15 cellular contexts compared by ENCODE assay signal in genomic region chr7:44394636-44395035, GRCh38.
DNase-seq lines count a peak whose midpoint lies in the region; TF ChIP-seq lines count a peak whose summit lies in the region.
"Had no signal": no experiment of that assay in that cellular context is flagged by ENCODE, and none has a peak within 500 bp of the region (broad histone marks: within the 10 kb centered on the region; RNA-seq: fewer than 3 reads in every experiment).

No MANE protein-coding gene starts in this region.

- peaks cover 1% of the 10 kb centered on the region; the same call in 1 of the 2 replicates for H3K27me3 Mint-ChIP-seq in H9 (ENCODE audit: low read depth)
- H3K27me3 Mint-ChIP-seq: CD4-positive, CD25-positive, alpha-beta regulatory T cell had no signal

- no peaks in the 10 kb centered on the region for H3K23me2 ChIP-seq in H9 (ENCODE audit: insufficient read length, low read depth, low read length, poor library complexity, severe bottlenecking)

- no peak for TF ChIP-seq EP300 in tibial nerve (IDR thresholded peaks at IDR 0.05)

- H3K4ac ChIP-seq in H9 (ENCODE audit: low read depth, low read length) (no peak overlapping the region), mesenchymal stem cell (ENCODE audit: low read depth in 1 of 2, low read length in 2 of 2) (no peak overlapping the region)

- TF ChIP-seq CTCF in H9 (conservative IDR thresholded peaks at IDR 0.05) (no peak), tibial nerve (IDR thresholded peaks at IDR 0.05) (no peak)

- no peak overlapping the region for H2BK20ac ChIP-seq in H9 (ENCODE audit: low read depth, low read length, poor library complexity, severe bottlenecking)

- H3K36me3 ChIP-seq in mesenchymal stem cell (ENCODE audit: control insufficient read depth in 1 of 2, insufficient read depth in 2 of 2, low read depth in 1 of 2, low read length in 2 of 2) (peaks cover 54 to 66% of the 10 kb centered on the region in 2 experiments), tibial nerve (peaks cover 0 to 66% (median 2%) of the 10 kb centered on the region in 3 donors)

- no peak overlapping the region for H3K4me3 Mint-ChIP-seq in H9
- H3K4me3 Mint-ChIP-seq: CD4-positive, CD25-positive, alpha-beta regulatory T cell had no signal

- H2AFZ ChIP-seq in H9 (ENCODE audit: low read length) (no peak overlapping the region), mesenchymal stem cell (ENCODE audit: low read depth, low read length) (no peak overlapping the region)

- H4K20me1 ChIP-seq in H9 (ENCODE audit: control insufficient read depth, insufficient read depth, insufficient read length) = no peaks in the 10 kb centered on the region

- no peak overlapping the region for H4K8ac ChIP-seq in H9 (replicated peaks; ENCODE audit: insufficient read length, low read depth, low read length)
- no peak overlapping the region for H4K8ac ChIP-seq in mesenchymal stem cell (ENCODE audit: low read length)

- no peak overlapping the region for H3T11ph ChIP-seq in H9 (ENCODE audit: low read length)

- no peak overlapping the region for H4K91ac ChIP-seq in H9 (ENCODE audit: insufficient read length, low read depth, low read length)
- H4K91ac ChIP-seq in mesenchymal stem cell (ENCODE audit: low read length) = no peak overlapping the region

- H2BK12ac ChIP-seq in H9 (ENCODE audit: insufficient read length, low read depth, low read length) (no peak overlapping the region), mesenchymal stem cell (ENCODE audit: low read length in 2 of 2) (no peak overlapping the region)

- H2BK120ac ChIP-seq in H9 (ENCODE audit: low read depth, low read length, poor library complexity, severe bottlenecking) (no peak overlapping the region), mesenchymal stem cell (ENCODE audit: low read depth, low read length) (no peak overlapping the region)

- no peak overlapping the region for H3K27ac ChIP-seq in H9 (ENCODE audit: insufficient read length, low read depth, low read length)
- H3K27ac ChIP-seq in mesenchymal stem cell (ENCODE audit: low read length, poor library complexity, severe bottlenecking) = no peak overlapping the region
- H3K27ac ChIP-seq in tibial nerve = no peak overlapping the region
- H3K27ac ChIP-seq: Peyer's patch had no signal

- no peak overlapping the region; the same call in 1 of the 2 replicates for H3K14ac ChIP-seq in H9 (ENCODE audit: insufficient read depth, low read length)
- H3K14ac ChIP-seq in mesenchymal stem cell (ENCODE audit: low read length in 2 of 2) = no peak overlapping the region

- no peak overlapping the region for H2BK15ac ChIP-seq in H9 (ENCODE audit: low read depth, low read length)
- no peak overlapping the region for H2BK15ac ChIP-seq in mesenchymal stem cell (ENCODE audit: low read depth, poor library complexity, severe bottlenecking)

- H3K9ac ChIP-seq in H9 (ENCODE audit: extremely low read depth, insufficient read length, low read length) = no peak overlapping the region
- H3K9ac ChIP-seq in mesenchymal stem cell (ENCODE audit: low read length) = no peak overlapping the region

- H3K56ac ChIP-seq in H9 (ENCODE audit: insufficient read length, low read depth, low read length) = no peak overlapping the region

- no peaks in the 10 kb centered on the region for H3K9me3 Mint-ChIP-seq in H9
- H3K9me3 Mint-ChIP-seq: CD4-positive, CD25-positive, alpha-beta regulatory T cell had no signal

- H3K4me2 ChIP-seq in H9 (ENCODE audit: insufficient read depth, insufficient read length, low read length) = no peak overlapping the region
- no peak overlapping the region for H3K4me2 ChIP-seq in mesenchymal stem cell (ENCODE audit: low read length, poor library complexity, severe bottlenecking)

- H3K27ac Mint-ChIP-seq in H9 = no peak overlapping the region

- H3K79me2 ChIP-seq in H9 (ENCODE audit: insufficient read depth, low read length) = no peaks in the 10 kb centered on the region

- H3K4me3 ChIP-seq in mesenchymal stem cell (ENCODE audit: insufficient read depth in 1 of 2, low read depth in 1 of 2, low read length in 2 of 2) = no peak overlapping the region
- H3K4me3 ChIP-seq in tibial nerve = no peak overlapping the region
- H3K4me3 ChIP-seq: Peyer's patch had no signal

- no peak overlapping the region for H2AK5ac ChIP-seq in H9 (ENCODE audit: insufficient read length, low read length)
- peak overlapping the region; percentile 57 for H2AK5ac ChIP-seq in mesenchymal stem cell (ENCODE audit: low read length, severe bottlenecking)

- TF ChIP-seq POLR2A in tibial nerve (IDR thresholded peaks at IDR 0.05) = no peak

- WGBS in H9 (ENCODE audit: extremely low coverage, insufficient read length, low lambda C conversion rate) = no CpG with 5 or more reads among the region's 2 CpGs
- 100% methylated on average over 2 of the region's 2 CpGs for WGBS in mesenchymal stem cell
- 83 to 92% methylated on average over 2 of the region's 2 CpGs for WGBS in tibial nerve, 2 donors

- DNase-seq in NCI-H345 (lab: John Stamatoyannopoulos, UW) = peak; percentile 50
- no peak for DNase-seq in NCI-H345 treated with DMSO at 0.1 percent for 48 hours (lab: John Stamatoyannopoulos, UW; ENCODE audit: unreplicated experiment)
- DNase-seq in H9 = peak; percentile 3
- peak; percentile 91 for DNase-seq in SHP77 treated with DMSO at 0.1 percent for 48 hours (lab: John Stamatoyannopoulos, UW)
- DNase-seq in mesenchymal stem cell = no peak
- DNase-seq in activated CD4-positive, alpha-beta T cell treated with anti-CD3 and anti-CD28 coated beads for 1 hour = no peak
- DNase-seq in NCI-H2029 treated with DMSO at 0.1 percent for 48 hours (lab: John Stamatoyannopoulos, UW) = no peak
- no peak for DNase-seq in tibial nerve (ENCODE audit: low spot score in 2 of 2)
- DNase-seq: CD4-positive, CD25-positive, alpha-beta regulatory T cell; GOT3; KBM-7; NCI-H446; NCI-H82; Peyer's patch; SIG-M5 had no signal

- H3K27me3 ChIP-seq in H9 (ENCODE audit: insufficient read depth, low read length) (no peaks in the 10 kb centered on the region), mesenchymal stem cell (ENCODE audit: control insufficient read depth in 1 of 2, insufficient read depth in 1 of 2, low read length in 2 of 2) (no peaks in the 10 kb centered on the region), tibial nerve (no peaks in the 10 kb centered on the region)
- H3K27me3 ChIP-seq: Peyer's patch had no signal

- H3K18ac ChIP-seq in H9 (ENCODE audit: insufficient read length, low read depth, low read length) = no peak overlapping the region
- H3K18ac ChIP-seq in mesenchymal stem cell (ENCODE audit: low read depth in 1 of 2, low read length in 2 of 2) = no peak overlapping the region

- no peaks in the 10 kb centered on the region for H3K79me1 ChIP-seq in H9 (ENCODE audit: insufficient read depth, low read depth, low read length, poor library complexity, severe bottlenecking)
- peaks cover 54% of the 10 kb centered on the region for H3K79me1 ChIP-seq in mesenchymal stem cell (replicated peaks; ENCODE audit: low read length, poor library complexity, severe bottlenecking)

- peaks cover 6 to 21% (median 8%) of the 10 kb centered on the region in 3 experiments; a peak in 6 of 7 replicates for H3K36me3 Mint-ChIP-seq in H9 (ENCODE audit: insufficient read depth in 1 of 3, low read depth in 3 of 3)

- H3K4me1 Mint-ChIP-seq in H9 = no peaks in the 10 kb centered on the region

- no peaks in the 10 kb centered on the region for H3K9me3 ChIP-seq in H9 (ENCODE audit: control insufficient read depth, low read depth, low read length)
- H3K9me3 ChIP-seq in mesenchymal stem cell (ENCODE audit: control insufficient read depth, low read length) = no peaks in the 10 kb centered on the region
- H3K9me3 ChIP-seq in tibial nerve = no peaks in the 10 kb centered on the region
- H3K9me3 ChIP-seq: Peyer's patch had no signal

- H2BK5ac ChIP-seq in H9 (ENCODE audit: insufficient read length, low read length) = no peak overlapping the region
- H2BK5ac ChIP-seq in mesenchymal stem cell (ENCODE audit: low read depth, low read length, poor library complexity, severe bottlenecking) = no peak overlapping the region

- H3K4me1 ChIP-seq in H9 (ENCODE audit: insufficient read depth, low read length) (no peaks in the 10 kb centered on the region), mesenchymal stem cell (ENCODE audit: control insufficient read depth, insufficient read depth, low read depth, low read length) (peaks cover 23% of the 10 kb centered on the region), tibial nerve (peaks cover 0 to 2% (median 0%) of the 10 kb centered on the region in 4 donors)
- H3K4me1 ChIP-seq: Peyer's patch had no signal

- no peak overlapping the region for H4K5ac ChIP-seq in H9 (ENCODE audit: insufficient read length, low read depth, low read length)

- H3K23ac ChIP-seq in H9 (ENCODE audit: insufficient read length, low read depth, low read length) (no peak overlapping the region), mesenchymal stem cell (ENCODE audit: low read length in 2 of 2) (no peak overlapping the region)

Comparison
In these comparisons a context has a peak if more than half of its experiments do, and no peak if none do; other contexts are left out.
1. DNase-seq: peak in NCI-H345 (single experiment), H9 (single experiment) and SHP77 treated with DMSO at 0.1 percent for 48 hours (single experiment); none in NCI-H345 treated with DMSO at 0.1 percent for 48 hours (single experiment), mesenchymal stem cell (single experiment), activated CD4-positive, alpha-beta T cell treated with anti-CD3 and anti-CD28 coated beads for 1 hour (single experiment), NCI-H2029 treated with DMSO at 0.1 percent for 48 hours (single experiment) and tibial nerve (0 of 2).